ENCODE assay signal across 10 cellular contexts in genomic region chr12:1529228-1529861, GRCh38.
DNase-seq lines count a peak whose midpoint lies in the region; ATAC-seq and TF ChIP-seq lines count a peak whose summit lies in the region.
"Had no signal": no experiment of that assay in that cellular context is flagged by ENCODE, and none has a peak within 500 bp of the region (broad histone marks: within the 10 kb centered on the region; RNA-seq: fewer than 3 reads in every experiment).

No MANE protein-coding gene starts in this region.

- H3K36me3 ChIP-seq in ES-I3 (ENCODE audit: insufficient read depth, low read length) (no peaks in the 10 kb centered on the region), Peyer's patch (no peaks in the 10 kb centered on the region)

- H3K9ac ChIP-seq in ES-I3 (ENCODE audit: low read depth, low read length) = peak overlapping the region; percentile 54; the same call in 1 of the 2 replicates

- H3K4me3 ChIP-seq in Peyer's patch (peak overlapping the region; percentile 31 to 64 (median 61)), fibroblast of the aortic adventitia (ENCODE audit: low read depth, low read length) (peak overlapping the region; percentile 60), retinal pigment epithelial cell (ENCODE audit: low read length) (peak overlapping the region; percentile 36)

- no peak for TF ChIP-seq CTCF in Peyer's patch (IDR thresholded peaks at IDR 0.05)
- TF ChIP-seq CTCF in fibroblast of the aortic adventitia (IDR thresholded peaks at IDR 0.05; ENCODE audit: insufficient read depth, low read length) = no peak
- TF ChIP-seq CTCF in retinal pigment epithelial cell (conservative IDR thresholded peaks at IDR 0.05; ENCODE audit: low read depth, low read length) = no peak

- DNase-seq in Peyer's patch (no peak), fibroblast of the aortic adventitia (ENCODE audit: low read depth) (no peak), retinal pigment epithelial cell (ENCODE audit: low read depth) (no peak), 8988T (no peak), DMS53 (lab: John Stamatoyannopoulos, UW) (no peak)
- DNase-seq: dermis blood vessel endothelial cell, small intestine had no signal

- no peak for TF ChIP-seq POLR2A in Peyer's patch (IDR thresholded peaks at IDR 0.05)

- H3K9me3 ChIP-seq in ES-I3 (ENCODE audit: control insufficient read depth, insufficient read depth, low read length) = no peaks in the 10 kb centered on the region
- H3K9me3 ChIP-seq in Peyer's patch = no peaks in the 10 kb centered on the region

- ATAC-seq in HG02840 (IDR thresholded peaks at IDR 0.05; ENCODE audit: low FRiP score, unreplicated experiment) (no peak), HG03521 (IDR thresholded peaks at IDR 0.05; ENCODE audit: unreplicated experiment) (no peak)

- H3K27me3 ChIP-seq in Peyer's patch = peaks cover 0 to 24% of the 10 kb centered on the region in 2 donors

- peak overlapping the region in 1 of 4 donors; percentile 15 for H3K27ac ChIP-seq in Peyer's patch

- H3K4me1 ChIP-seq in ES-I3 (ENCODE audit: insufficient read depth, low read length) (no peaks in the 10 kb centered on the region), Peyer's patch (peaks cover 0 to 24% (median 0%) of the 10 kb centered on the region in 4 donors)
